Comparison of ENCODE assay signal across 26 cellular contexts in genomic region chr3:44848634-44849033, GRCh38. TPM values are rescaled to one million over a fixed set of nuclear protein-coding genes. Genes with fewer than 3 reads are reported as not detected.
A peak's percentile ranks its signal among the peaks of the same experiment; 100 is the strongest.
DNase-seq lines count a peak whose midpoint lies in the region; ATAC-seq, FAIRE-seq and TF ChIP-seq lines count a peak whose summit lies in the region.
"Had no signal": no experiment of that assay in that cellular context is flagged by ENCODE, and none has a peak within 500 bp of the region (broad histone marks: within the 10 kb centered on the region; RNA-seq: fewer than 3 reads in every experiment).

No MANE protein-coding gene starts in this region.

- peaks cover 70% of the 10 kb centered on the region for H3K36me3 ChIP-seq in Karpas-422 (ENCODE audit: insufficient read depth, low read length)
- peaks cover 3 to 28% of the 10 kb centered on the region in 2 experiments for H3K36me3 ChIP-seq in GM12878 (ENCODE audit: control insufficient read depth in 2 of 2, insufficient read depth in 2 of 2, low read length in 1 of 2)

- intact Hi-C loops in GM12878 (cut with micrococcal nuclease; ENCODE audit: unreplicated experiment) (no loop called here), sciatic nerve (cut with DNase I) (no loop called here)
- intact Hi-C loops in CD4-positive, alpha-beta T cell (cut with DNase I, micrococcal nuclease): no loop called here

- peaks cover 6% of the 10 kb centered on the region; the same call in 1 of the 2 replicates for H3K9me3 ChIP-seq in Karpas-422 (ENCODE audit: low read length)
- H3K9me3 ChIP-seq in GM12878 (replicated peaks; ENCODE audit: control insufficient read depth, insufficient read depth, low read length): no peaks in the 10 kb centered on the region; the same call in 2 of the 3 replicates
- no peaks in the 10 kb centered on the region for H3K9me3 ChIP-seq in CD4-positive, alpha-beta T cell (ENCODE audit: control insufficient read depth, low read length)
- H3K9me3 ChIP-seq: BE2C, Caco-2 had no signal

- DNase-seq in GM12891 (ENCODE audit: insufficient read length, low spot score) (no peak), Karpas-422 (no peak), GM12878 (ENCODE audit: low read depth, low spot score) (no peak), endothelial cell (ENCODE audit: low spot score) (no peak), sciatic nerve (ENCODE audit: low spot score) (no peak), activated gamma-delta T cell treated with Interleukin-2 at 50 U/mL for 16 hours (no peak), GM10248 (ENCODE audit: extremely low spot score) (no peak)
- DNase-seq in CD4-positive, alpha-beta T cell: no peak
- DNase-seq: 8988T; ACHN; BE2C; C1 segment of cervical spinal cord; Caco-2; Calu3; CD4-positive, CD25-positive, alpha-beta regulatory T cell; CD8-positive, alpha-beta T cell; DMS79 treated with DMSO at 0.1 percent for 48 hours; GF-D8 had no signal

- FAIRE-seq in GM12891 (lab: Jason Lieb, UNC): no peak
- peak; percentile 61 for FAIRE-seq in GM12878 (lab: Jason Lieb, UNC)
- FAIRE-seq: A204.1, D721Med, G401.6, GM12892, GM18507, GM19239 had no signal

- no peaks in the 10 kb centered on the region for H3K27me3 ChIP-seq in Karpas-422 (ENCODE audit: low read length)
- no peaks in the 10 kb centered on the region for H3K27me3 ChIP-seq in GM12878 (replicated peaks in 1 of 2; ENCODE audit: control insufficient read depth in 2 of 2, insufficient read depth in 2 of 2, low read length in 1 of 2)
- no peaks in the 10 kb centered on the region for H3K27me3 ChIP-seq in CD4-positive, alpha-beta T cell (ENCODE audit: control insufficient read depth, insufficient read depth, low read length)
- H3K27me3 ChIP-seq: BE2C, BLaER1 had no signal

- WGBS in GM12878 (ENCODE audit: insufficient coverage, insufficient replicate concordance, low lambda C conversion rate, missing lambda C conversion rate): 41% methylated on average over 1 of the region's 1 CpG

- SMC1A ChIA-PET in GM12878 (lab: Charles Lee; ENCODE audit: uncharacterized antibody, unreplicated experiment): interaction anchor here (1.0 to 1.7 kb wide), 3 partner anchors 11 to 18 kb away, joined by 3 read pairs; no protein-coding TSS in a partner anchor

- TF ChIP-seq EP300 in GM12878 (IDR thresholded peaks at IDR 0.05; ENCODE audit: borderline replicate concordance in 1 of 2, control insufficient read depth in 1 of 2, low read depth in 2 of 2, low read length in 2 of 2): no peak

- TF ChIP-seq CTCF in GM12878 (IDR thresholded peaks at IDR 0.05 in 2 of 3, conservative IDR thresholded peaks at IDR 0.05 in 1 of 3; ENCODE audit: control insufficient read depth in 2 of 3, extremely low read depth in 1 of 3, insufficient read depth in 1 of 3, low read depth in 3 of 3, low read length in 3 of 3): no peak
- TF ChIP-seq CTCF in endothelial cell (IDR thresholded peaks at IDR 0.05; ENCODE audit: unreplicated experiment): no peak
- no peak for TF ChIP-seq CTCF in CD4-positive, alpha-beta T cell (IDR thresholded peaks at IDR 0.05)
- no peak for TF ChIP-seq CTCF in GM10248 (IDR thresholded peaks at IDR 0.05; ENCODE audit: control extremely low read depth, extremely low read depth, low read depth, missing control alignments)

- H3K9ac ChIP-seq in Karpas-422 (ENCODE audit: low read length): no peak overlapping the region
- H3K9ac ChIP-seq in GM12878 (ENCODE audit: control insufficient read depth, insufficient read depth, low read length): no peak overlapping the region
- H3K9ac ChIP-seq: BLaER1 had no signal

- H3K4me3 ChIP-seq in Karpas-422 (ENCODE audit: low read length) (no peak overlapping the region), GM12878 (no peak overlapping the region)
- H3K4me3 ChIP-seq: BLaER1 had no signal

- POLR2A ChIA-PET in GM12878 (lab: Charles Lee): no interaction called here
- POLR2A ChIA-PET in CD4-positive, alpha-beta T cell (lab: Charles Lee): no interaction called here
- POLR2A ChIA-PET in GM10248 (lab: Yijun Ruan, JAX): no interaction called here

- peak; percentile 20; the same call in 1 of the 3 replicates for ATAC-seq in GM12878
- no peak for ATAC-seq in sciatic nerve
- ATAC-seq in CD4-positive, alpha-beta T cell (ENCODE audit: poor library complexity): no peak
- ATAC-seq: CD8-positive, alpha-beta T cell had no signal

- H3K4me1 Mint-ChIP-seq in endothelial cell (ENCODE audit: unreplicated experiment): peaks cover 34% of the 10 kb centered on the region
- H3K4me1 Mint-ChIP-seq in CD4-positive, alpha-beta T cell (ENCODE audit: low read depth): no peaks in the 10 kb centered on the region
- H3K4me1 Mint-ChIP-seq: CD14-positive monocyte; CD4-positive, CD25-positive, alpha-beta regulatory T cell had no signal

- H3K4me2 ChIP-seq in Karpas-422 (ENCODE audit: low read depth, low read length, poor library complexity, severe bottlenecking) (no peak overlapping the region), GM12878 (ENCODE audit: control insufficient read depth, insufficient read depth) (no peak overlapping the region)
- H3K4me2 ChIP-seq: BLaER1 had no signal

- H2AFZ ChIP-seq in Karpas-422 (ENCODE audit: low read length): no peak overlapping the region
- no peak overlapping the region for H2AFZ ChIP-seq in GM12878 (ENCODE audit: control insufficient read depth, low read depth, low read length)

- BruUV-seq in GM12878 (replicated peaks; lab: Mats Ljungman, UMichigan): no TSS peak

- no peak for TF ChIP-seq RAD21 in GM12878 (IDR thresholded peaks at IDR 0.05; ENCODE audit: insufficient read depth, low read depth, low read length)

- H3K79me2 ChIP-seq in Karpas-422 (ENCODE audit: low read length): no peaks in the 10 kb centered on the region
- H3K79me2 ChIP-seq in GM12878 (ENCODE audit: control insufficient read depth, insufficient read depth, low read length): no peaks in the 10 kb centered on the region

- no peaks in the 10 kb centered on the region for H3K27me3 Mint-ChIP-seq in endothelial cell (ENCODE audit: unreplicated experiment)
- no peaks in the 10 kb centered on the region for H3K27me3 Mint-ChIP-seq in CD4-positive, alpha-beta T cell
- H3K27me3 Mint-ChIP-seq: CD4-positive, CD25-positive, alpha-beta regulatory T cell had no signal

- TF ChIP-seq POLR2A in GM12891 (IDR thresholded peaks at IDR 0.05; ENCODE audit: low read depth, low read length) (no peak), GM12878 (IDR thresholded peaks at IDR 0.05; ENCODE audit: low read depth, low read length) (no peak)

- in situ Hi-C loops in GM12878 (cut with MboI): no loop called here

- RAD21 ChIA-PET in GM12878 (lab: Charles Lee; ENCODE audit: unreplicated experiment): no interaction called here

- no peak overlapping the region for H3K4me3 Mint-ChIP-seq in endothelial cell (ENCODE audit: unreplicated experiment)
- H3K4me3 Mint-ChIP-seq in CD4-positive, alpha-beta T cell: no peak overlapping the region
- H3K4me3 Mint-ChIP-seq: CD14-positive monocyte; CD4-positive, CD25-positive, alpha-beta regulatory T cell; CD8-positive, alpha-beta T cell had no signal

- H3K27ac ChIP-seq in Karpas-422 (ENCODE audit: low read length) (peak overlapping the region; percentile 46; the same call in 1 of the 2 replicates), GM12878 (ENCODE audit: control insufficient read depth, insufficient read depth) (no peak overlapping the region)
- no peak overlapping the region for H3K27ac ChIP-seq in CD4-positive, alpha-beta T cell (ENCODE audit: low read depth, low read length)
- H3K27ac ChIP-seq: BLaER1 had no signal

- H3K9me2 ChIP-seq in Karpas-422 (replicated peaks; ENCODE audit: insufficient read depth, low read length): no peaks in the 10 kb centered on the region

- peak overlapping the region; percentile 88 for H3K27ac Mint-ChIP-seq in endothelial cell (ENCODE audit: unreplicated experiment)
- no peak overlapping the region for H3K27ac Mint-ChIP-seq in CD4-positive, alpha-beta T cell
- H3K27ac Mint-ChIP-seq: CD14-positive monocyte; CD4-positive, CD25-positive, alpha-beta regulatory T cell; CD8-positive, alpha-beta T cell had no signal

- H4K20me1 ChIP-seq in Karpas-422 (ENCODE audit: insufficient read depth, low read depth, low read length) (no peaks in the 10 kb centered on the region), GM12878 (ENCODE audit: control insufficient read depth, insufficient read depth) (no peaks in the 10 kb centered on the region)
- H4K20me1 ChIP-seq: BLaER1 had no signal

- H3K9me3 Mint-ChIP-seq in endothelial cell (ENCODE audit: unreplicated experiment): no peaks in the 10 kb centered on the region
- no peaks in the 10 kb centered on the region for H3K9me3 Mint-ChIP-seq in CD4-positive, alpha-beta T cell
- H3K9me3 Mint-ChIP-seq: CD8-positive, alpha-beta T cell had no signal

- H3K4me1 ChIP-seq in Karpas-422 (ENCODE audit: low read length) (peaks cover 9% of the 10 kb centered on the region; the same call in 1 of the 2 replicates), GM12878 (ENCODE audit: control insufficient read depth, insufficient read depth, low read length) (no peaks in the 10 kb centered on the region)
- H3K4me1 ChIP-seq: BE2C had no signal

- CTCF ChIA-PET in GM12878 (lab: Yijun Ruan, JAX): no interaction called here
- CTCF ChIA-PET in CD4-positive, alpha-beta T cell (lab: Charles Lee): interaction anchor here (0.6 kb wide), 1 partner anchor 58 kb away, joined by 3 read pairs; no protein-coding TSS in a partner anchor
- CTCF ChIA-PET in GM10248 (lab: Yijun Ruan, JAX): interaction anchor here (1.9 kb wide), 1 partner anchor 14 kb away, joined by 4 read pairs; no protein-coding TSS in a partner anchor

- H3K36me3 Mint-ChIP-seq in endothelial cell (ENCODE audit: low read depth, unreplicated experiment): no peaks in the 10 kb centered on the region
- no peaks in the 10 kb centered on the region for H3K36me3 Mint-ChIP-seq in CD4-positive, alpha-beta T cell (ENCODE audit: low read depth)
- H3K36me3 Mint-ChIP-seq: CD4-positive, CD25-positive, alpha-beta regulatory T cell; CD8-positive, alpha-beta T cell had no signal

RNA-seq across cellular contexts. Expression of gene TMEM42, which starts 13.1 kb away (rescaled TPM):
- polyA plus RNA-seq in GM12891 (2012; ENCODE audit: low read depth, missing spikeins): 10.5 TPM
- 19.2 and 42.1 TPM in 2 replicates for total RNA-seq in Karpas-422 (2014; rRNA removed; shearing (Covaris generic); ENCODE audit: low replicate concordance)
- 8.3 and 9.6 TPM in 2 replicates for total RNA-seq in GM12878 (2013; cell fraction: nucleolus; rRNA removed)
- total RNA-seq in GM12878 (2014; rRNA removed) (10.8 and 12.6 TPM in 2 replicates), GM12878 (2014; rRNA removed; fragmentation: Illumina TruSeq; extraction: Trizol) (6.8 and 7.2 TPM in 2 replicates), GM12878 (2021) (12.8 and 13.8 TPM in 2 replicates), endothelial cell (ENCODE audit: unreplicated experiment) (17.7 TPM), sciatic nerve (21.4 TPM)
- 8.5 TPM for polyA plus RNA-seq in GM12878 (2011; ENCODE audit: low read depth)
- polyA plus RNA-seq in GM12878 (2011; rRNA removed) (15.3 and 20.5 TPM in 2 replicates), GM12878 (2014; fragmentation: Illumina TruSeq; extraction: Trizol) (7.6 and 8.3 TPM in 2 replicates), GM12878 (2014; fragmentation: Nextera tagmentation; extraction: Ambion mirVana) (10 to 100 TPM in 1 of 2 experiments, 1 to 10 TPM in 1; 5.0 to 11.6 TPM), GM12878 (2014; rRNA removed) (16.9 and 17.5 TPM in 2 replicates), GM12878 (2016; fragmentation: Nextera tagmentation; extraction: Ambion mirVana) (10 to 100 TPM; 14.8 to 15.4 TPM)
- polyA plus RNA-seq in GM12878 (2011; cell fraction: cytosol; rRNA removed): 21.1 and 22.6 TPM in 2 replicates
- polyA plus RNA-seq in GM12878 (2011; cell fraction: nucleus; rRNA removed): 24.2 and 33.6 TPM in 2 replicates
- 8.9 and 11.7 TPM in 2 replicates for polyA plus RNA-seq in GM12878 (2012)
- polyA minus RNA-seq in GM12878 (2011; rRNA and poly(A)+ RNA removed): 9.6 and 13.4 TPM in 2 replicates
- polyA minus RNA-seq in GM12878 (2011; cell fraction: cytosol; rRNA and poly(A)+ RNA removed): 5.0 and 6.5 TPM in 2 replicates
- 7.6 and 10.5 TPM in 2 replicates for polyA minus RNA-seq in GM12878 (2011; cell fraction: nucleus; rRNA and poly(A)+ RNA removed)
- 1 to 10 TPM; 6.8 to 8.0 TPM for total RNA-seq in CD4-positive, alpha-beta T cell

RNA-seq across cellular contexts. Expression of gene TGM4, which starts 25.8 kb away (rescaled TPM):
- not detected for polyA plus RNA-seq in GM12891 (2012; ENCODE audit: low read depth, missing spikeins)
- total RNA-seq in Karpas-422 (2014; rRNA removed; shearing (Covaris generic); ENCODE audit: low replicate concordance): not detected in 2 replicates
- total RNA-seq in GM12878 (2013; cell fraction: nucleolus; rRNA removed): not detected in 2 replicates
- total RNA-seq in GM12878 (2014; rRNA removed): not detected in 2 replicates
- not detected in 2 replicates for total RNA-seq in GM12878 (2014; rRNA removed; fragmentation: Illumina TruSeq; extraction: Trizol)
- not detected in 2 replicates for total RNA-seq in GM12878 (2021)
- polyA plus RNA-seq in GM12878 (2011; ENCODE audit: low read depth): not detected
- polyA plus RNA-seq in GM12878 (2011; rRNA removed): not detected in 2 replicates
- polyA plus RNA-seq in GM12878 (2011; cell fraction: cytosol; rRNA removed): 0.03 TPM in 1 of 2 replicates, not detected in the other
- 0.03 TPM in 1 of 2 replicates, not detected in the other for polyA plus RNA-seq in GM12878 (2011; cell fraction: nucleus; rRNA removed)
- polyA plus RNA-seq in GM12878 (2012): not detected in 2 replicates
- polyA plus RNA-seq in GM12878 (2014; fragmentation: Illumina TruSeq; extraction: Trizol): not detected in 2 replicates
- not detected for polyA plus RNA-seq in GM12878 (2014; fragmentation: Nextera tagmentation; extraction: Ambion mirVana)
- not detected in 2 replicates for polyA plus RNA-seq in GM12878 (2014; rRNA removed)
- not detected for polyA plus RNA-seq in GM12878 (2016; fragmentation: Nextera tagmentation; extraction: Ambion mirVana)
- polyA minus RNA-seq in GM12878 (2011; rRNA and poly(A)+ RNA removed): 0.05 TPM in 1 of 2 replicates, not detected in the other
- not detected in 2 replicates for polyA minus RNA-seq in GM12878 (2011; cell fraction: cytosol; rRNA and poly(A)+ RNA removed)
- not detected in 2 replicates for polyA minus RNA-seq in GM12878 (2011; cell fraction: nucleus; rRNA and poly(A)+ RNA removed)
- not detected for total RNA-seq in endothelial cell (ENCODE audit: unreplicated experiment)
- total RNA-seq in sciatic nerve: not detected
- total RNA-seq in CD4-positive, alpha-beta T cell: not detected
- total RNA-seq: Caco-2; CD4-positive, CD25-positive, alpha-beta regulatory T cell; CD8-positive, alpha-beta T cell had no signal
